Comparison of ENCODE assay signal across 8 cellular contexts in the genomic region with DNA sequence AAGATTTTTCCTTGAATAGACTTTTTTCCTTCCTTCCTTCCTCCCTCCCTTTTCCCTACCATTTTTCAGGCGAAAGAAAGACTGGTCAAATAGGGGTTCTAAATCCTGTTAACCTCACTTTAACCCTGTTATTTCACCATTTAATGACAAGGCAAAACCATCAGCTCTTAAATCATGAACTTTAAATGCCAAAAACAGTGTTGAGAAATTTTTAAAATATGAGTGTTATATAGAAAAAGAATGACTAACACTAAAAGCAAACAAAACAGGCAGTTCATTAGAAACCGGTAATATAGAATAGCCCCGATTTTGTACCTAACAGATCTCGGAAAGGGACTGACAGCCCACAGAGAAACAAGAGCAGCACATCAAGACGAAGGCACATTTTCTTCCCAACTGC. TPM values are rescaled to one million over a fixed set of nuclear protein-coding genes. Genes with fewer than 3 reads are reported as not detected.
A peak's percentile ranks its signal among the peaks of the same experiment; 100 is the strongest.
DNase-seq lines count a peak whose midpoint lies in the region; ATAC-seq and TF ChIP-seq lines count a peak whose summit lies in the region.

No MANE protein-coding gene starts in this region.

- H4K91ac ChIP-seq in H9 (ENCODE audit: insufficient read length, low read depth, low read length) = no peak overlapping the region

- H2BK5ac ChIP-seq in H9 (ENCODE audit: insufficient read length, low read length) = no peak overlapping the region

- peak overlapping the region; percentile 67 for H3K4me2 ChIP-seq in H9 (ENCODE audit: insufficient read depth, insufficient read length, low read length)

- in situ Hi-C loops in HAP-1 (cut with MboI; ENCODE audit: low sequenced_read_pairs) = no loop called here

- H3K14ac ChIP-seq in H9 (ENCODE audit: insufficient read depth, low read length) = no peak overlapping the region

- H3K4me3 Mint-ChIP-seq in H9 = peak overlapping the region in 1 of 2 experiments; percentile 64; a peak in 3 of 5 replicates
- H3K4me3 Mint-ChIP-seq in activated naive CD8-positive, alpha-beta T cell treated with anti-CD3 and anti-CD28 coated beads for 36 hours = peak overlapping the region; percentile 96

- H3K4me3 ChIP-seq in right lobe of liver (peak overlapping the region in 2 of 3 donors; percentile 16 to 40), HAP-1 (no peak overlapping the region)

- H3K36me3 ChIP-seq in right lobe of liver (no peaks in the 10 kb centered on the region), HAP-1 (replicated peaks) (no peaks in the 10 kb centered on the region)

- no peak for TF ChIP-seq POLR2A in right lobe of liver (IDR thresholded peaks at IDR 0.05)

- DNase-seq in CD1c-positive myeloid dendritic cell (ENCODE audit: extremely low spot score) = peak; percentile 56
- DNase-seq in H9 = no peak
- no peak for DNase-seq in activated naive CD8-positive, alpha-beta T cell treated with anti-CD3 and anti-CD28 coated beads for 36 hours
- no peak for DNase-seq in right lobe of liver
- DNase-seq in HAP-1 (ENCODE audit: low spot score in 2 of 2) = no peak
- no peak for DNase-seq in DMS79 (lab: John Stamatoyannopoulos, UW)

- peak overlapping the region in 1 of 3 experiments; percentile 66; a peak in 2 of 7 replicates for H3K27ac Mint-ChIP-seq in H9
- peak overlapping the region; percentile 96 for H3K27ac Mint-ChIP-seq in activated naive CD8-positive, alpha-beta T cell treated with anti-CD3 and anti-CD28 coated beads for 36 hours

- H3K9me3 Mint-ChIP-seq in H9 = no peaks in the 10 kb centered on the region
- peaks cover 4% of the 10 kb centered on the region for H3K9me3 Mint-ChIP-seq in activated naive CD8-positive, alpha-beta T cell treated with anti-CD3 and anti-CD28 coated beads for 36 hours

- H2BK20ac ChIP-seq in H9 (ENCODE audit: low read depth, low read length, poor library complexity, severe bottlenecking) = no peak overlapping the region

- intact Hi-C loops in right lobe of liver (cut with DNase I) = no loop called here

- no peaks in the 10 kb centered on the region for H3K79me1 ChIP-seq in H9 (ENCODE audit: insufficient read depth, low read depth, low read length, poor library complexity, severe bottlenecking)

- H3K79me2 ChIP-seq in H9 (ENCODE audit: insufficient read depth, low read length) = no peaks in the 10 kb centered on the region

- no peak overlapping the region for H2AK5ac ChIP-seq in H9 (ENCODE audit: insufficient read length, low read length)

- ATAC-seq in right lobe of liver (no peak), GM19467 (IDR thresholded peaks at IDR 0.05; ENCODE audit: unreplicated experiment) (no peak), HG03571 (IDR thresholded peaks at IDR 0.05; ENCODE audit: unreplicated experiment) (no peak)

- no peak overlapping the region for H3K23ac ChIP-seq in H9 (ENCODE audit: insufficient read length, low read depth, low read length)

- no peaks in the 10 kb centered on the region for H3K23me2 ChIP-seq in H9 (ENCODE audit: insufficient read length, low read depth, low read length, poor library complexity, severe bottlenecking)

- H3K27me3 Mint-ChIP-seq in H9 (ENCODE audit: low read depth) = no peaks in the 10 kb centered on the region
- H3K27me3 Mint-ChIP-seq in activated naive CD8-positive, alpha-beta T cell treated with anti-CD3 and anti-CD28 coated beads for 36 hours = no peaks in the 10 kb centered on the region

- no peak overlapping the region for H3K4ac ChIP-seq in H9 (ENCODE audit: low read depth, low read length)

- H3K36me3 Mint-ChIP-seq in H9 (ENCODE audit: insufficient read depth in 1 of 3, low read depth in 3 of 3) = no peaks in the 10 kb centered on the region
- peaks cover 43% of the 10 kb centered on the region for H3K36me3 Mint-ChIP-seq in activated naive CD8-positive, alpha-beta T cell treated with anti-CD3 and anti-CD28 coated beads for 36 hours

- H3K18ac ChIP-seq in H9 (ENCODE audit: insufficient read length, low read depth, low read length) = no peak overlapping the region

- H3T11ph ChIP-seq in H9 (ENCODE audit: low read length) = no peak overlapping the region

- H2AFZ ChIP-seq in H9 (ENCODE audit: low read length) = no peak overlapping the region

- H2BK12ac ChIP-seq in H9 (ENCODE audit: insufficient read length, low read depth, low read length) = no peak overlapping the region

- H4K8ac ChIP-seq in H9 (replicated peaks; ENCODE audit: insufficient read length, low read depth, low read length) = no peak overlapping the region

- peaks cover 17% of the 10 kb centered on the region; the same call in 1 of the 2 replicates for H3K4me1 ChIP-seq in H9 (ENCODE audit: insufficient read depth, low read length)
- peaks cover 0 to 4% (median 0%) of the 10 kb centered on the region in 4 donors for H3K4me1 ChIP-seq in right lobe of liver
- peaks cover 3% of the 10 kb centered on the region; the same call in 1 of the 2 replicates for H3K4me1 ChIP-seq in HAP-1

- no CpG with 5 or more reads among the region's 5 CpGs for WGBS in H9 (ENCODE audit: extremely low coverage, insufficient read length, low lambda C conversion rate)
- 23% methylated on average over 5 of the region's 5 CpGs for WGBS in right lobe of liver (ENCODE audit: insufficient coverage, low coverage, low lambda C conversion rate, missing lambda C conversion rate)

- no peak overlapping the region for H3K56ac ChIP-seq in H9 (ENCODE audit: insufficient read length, low read depth, low read length)

- no peak overlapping the region for H2BK120ac ChIP-seq in H9 (ENCODE audit: low read depth, low read length, poor library complexity, severe bottlenecking)

- no peak overlapping the region for H4K5ac ChIP-seq in H9 (ENCODE audit: insufficient read length, low read depth, low read length)

- H3K27me3 ChIP-seq in H9 (ENCODE audit: insufficient read depth, low read length) = no peaks in the 10 kb centered on the region
- H3K27me3 ChIP-seq in right lobe of liver = no peaks in the 10 kb centered on the region
- H3K27me3 ChIP-seq in HAP-1 (ENCODE audit: low read depth) = no peaks in the 10 kb centered on the region

- no peak overlapping the region for H3K27ac ChIP-seq in H9 (ENCODE audit: insufficient read length, low read depth, low read length)
- peak overlapping the region in 1 of 3 donors; percentile 22 for H3K27ac ChIP-seq in right lobe of liver

- H3K9me3 ChIP-seq in H9 (ENCODE audit: control insufficient read depth, low read depth, low read length) (no peaks in the 10 kb centered on the region), right lobe of liver (no peaks in the 10 kb centered on the region), HAP-1 (no peaks in the 10 kb centered on the region)

- H3K4me1 Mint-ChIP-seq in H9 = peaks cover 39 to 40% of the 10 kb centered on the region in 2 experiments
- peaks cover 76% of the 10 kb centered on the region for H3K4me1 Mint-ChIP-seq in activated naive CD8-positive, alpha-beta T cell treated with anti-CD3 and anti-CD28 coated beads for 36 hours

- H3K9ac ChIP-seq in H9 (ENCODE audit: extremely low read depth, insufficient read length, low read length) = no peak overlapping the region

- H2BK15ac ChIP-seq in H9 (ENCODE audit: low read depth, low read length) = no peak overlapping the region

- no peaks in the 10 kb centered on the region for H4K20me1 ChIP-seq in H9 (ENCODE audit: control insufficient read depth, insufficient read depth, insufficient read length)

- TF ChIP-seq CTCF in H9 (conservative IDR thresholded peaks at IDR 0.05) (no peak), right lobe of liver (IDR thresholded peaks at IDR 0.05) (no peak)

RNA-seq across cellular contexts. Expression of gene CEP85L, which starts 57.3 kb away (rescaled TPM):
- total RNA-seq in H9 (2021) = 3.8 TPM in 2 replicates
- total RNA-seq in activated naive CD8-positive, alpha-beta T cell treated with anti-CD3 and anti-CD28 coated beads for 36 hours = 10 to 100 TPM; 34.7 to 41.9 TPM
- total RNA-seq in right lobe of liver = 1 to 10 TPM; 2.9 to 8.7 (median 4.1) TPM
